Comparison of ENCODE assay signal across 35 cellular contexts in genomic region chr20:58090181-58090580, GRCh38.
"Had no signal": no experiment of that assay in that cellular context is flagged by ENCODE, and none has a peak within 500 bp of the region (broad histone marks: within the 10 kb centered on the region; RNA-seq: fewer than 3 reads in every experiment).

No MANE protein-coding gene starts in this region.

- H3K4me1 ChIP-seq: adrenal gland, breast epithelium had no signal

- H3K27ac ChIP-seq: adrenal gland, body of pancreas, brain microvascular endothelial cell, breast epithelium, VCaP had no signal

- ATAC-seq: activated CD8-positive, alpha-beta T cell treated with anti-CD3 and anti-CD28 coated beads for 36 hours; activated naive CD4-positive, alpha-beta T cell treated with anti-CD3 and anti-CD28 coated beads, Interleukin-2, amount 50 U/mL, for 72 hours; activated T-cell treated with anti-CD3 and anti-CD28 coated beads, Interleukin-2, amount 50 U/mL, for 4 hours; activated T-cell treated with anti-CD3 and anti-CD28 coated beads, Interleukin-2, amount 50 U/mL, for 72 hours; activated T-helper 17 cell treated with anti-CD3 and anti-CD28 coated beads, Interleukin-2, amount 50 U/mL, for 72 hours; body of pancreas had no signal

- H3K9me3 Mint-ChIP-seq: activated B cell treated with CpG ODN at 0.5 μM for 24 hours; activated CD4-positive, alpha-beta memory T cell treated with anti-CD3 and anti-CD28 coated beads for 36 hours; activated CD4-positive, alpha-beta T cell treated with anti-CD3 and anti-CD28 coated beads, Interleukin-2, amount 10 ng/mL, durations not matched to agents 24 days and 14 days; activated CD8-positive, alpha-beta T cell treated with anti-CD3 and anti-CD28 coated beads for 36 hours; activated naive CD4-positive, alpha-beta T cell treated with anti-CD3 and anti-CD28 coated beads for 36 hours; activated naive CD4-positive, alpha-beta T cell treated with anti-CD3 and anti-CD28 coated beads, Interleukin-2, amount 50 U/mL, for 72 hours; activated naive CD8-positive, alpha-beta T cell treated with anti-CD3 and anti-CD28 coated beads for 36 hours; activated T-cell treated with anti-CD3 and anti-CD28 coated beads, Interleukin-2, amount 50 U/mL, for 4 hours; activated T-cell treated with anti-CD3 and anti-CD28 coated beads, Interleukin-2, amount 50 U/mL, for 72 hours; activated T-helper 1 cell treated with anti-CD3 and anti-CD28 coated beads, Interleukin-12 subunit alpha, Interleukin-12 subunit beta, Interleukin-2, Interleukin-4 antibody, amounts not matched to agents 30 ng/mL and 10 ng/mL and 1 ng/mL, durations not matched to agents 14 hours and 24 hours and 36 hours; activated T-helper 17 cell treated with anti-CD3 and anti-CD28 coated beads, Interleukin-2, amount 50 U/mL, for 72 hours; T-helper 1 cell treated with Interleukin-12 subunit alpha and Interleukin-12 subunit beta and Interleukin-4 antibody, amounts not matched to agents 30 μg/mL and 1 μg/mL, for 36 hours; T-helper 2 cell treated with Interferon-gamma antibody and Interleukin-4, amounts not matched to agents 5 μg/mL and 100 μg/mL, for 36 hours had no signal

- DNase-seq: activated B cell treated with CpG ODN at 0.5 μM for 24 hours; activated CD4-positive, alpha-beta memory T cell treated with anti-CD3 and anti-CD28 coated beads for 36 hours; activated CD4-positive, alpha-beta T cell treated with anti-CD3 and anti-CD28 coated beads for 4 hours; activated CD4-positive, alpha-beta T cell treated with anti-CD3 and anti-CD28 coated beads, Interleukin-2, amount 10 ng/mL, durations not matched to agents 24 days and 14 days; activated CD4-positive, alpha-beta T cell treated with anti-CD3 and anti-CD28 coated beads, Interleukin-2, amount 50 U/mL, for 1 hour; activated CD4-positive, alpha-beta T cell treated with anti-CD3 and anti-CD28 coated beads, Interleukin-2, amount 50 U/mL, for 4 hours; activated CD4-positive, CD25-positive, alpha-beta regulatory T cell treated with anti-CD3 and anti-CD28 coated beads, Interleukin-2, amount 50 U/mL, for 72 hours; activated CD8-positive, alpha-beta memory T cell treated with anti-CD3 and anti-CD28 coated beads, Interleukin-2, amount 50 U/mL, for 4 hours; activated CD8-positive, alpha-beta T cell treated with anti-CD3 and anti-CD28 coated beads for 36 hours; activated effector memory CD4-positive, alpha-beta T cell treated with anti-CD3 and anti-CD28 coated beads, Interleukin-2, amount 50 U/mL, for 16 hours; activated gamma-delta T cell treated with Interleukin-2 at 50 U/mL for 16 hours; activated naive CD4-positive, alpha-beta T cell; activated naive CD4-positive, alpha-beta T cell treated with anti-CD3 and anti-CD28 coated beads for 36 hours; activated naive CD4-positive, alpha-beta T cell treated with anti-CD3 and anti-CD28 coated beads, Interleukin-2, amount 50 U/mL, for 16 hours; activated naive CD8-positive, alpha-beta T cell treated with anti-CD3 and anti-CD28 coated beads for 36 hours; activated T-cell treated with anti-CD3 and anti-CD28 coated beads for 4 hours; activated T-cell treated with anti-CD3 and anti-CD28 coated beads, Interleukin-2, amount 50 U/mL, for 1 hour; activated T-cell treated with anti-CD3 and anti-CD28 coated beads, Interleukin-2, amount 50 U/mL, for 4 hours; activated T-cell treated with anti-CD3 and anti-CD28 coated beads, Interleukin-2, amount 50 U/mL, for 72 hours; adrenal gland; amniotic stem cell; aorta; body of pancreas; brain microvascular endothelial cell; central memory CD4-positive, alpha-beta T cell; T-helper 1 cell; T-helper 2 cell; T-helper 9 cell had no signal

- H3K27me3 ChIP-seq: adrenal gland, body of pancreas, brain microvascular endothelial cell, breast epithelium had no signal

- H3K27ac Mint-ChIP-seq: activated B cell treated with CpG ODN at 0.5 μM for 24 hours; activated CD4-positive, alpha-beta memory T cell treated with anti-CD3 and anti-CD28 coated beads for 36 hours; activated CD4-positive, alpha-beta T cell treated with anti-CD3 and anti-CD28 coated beads, Interleukin-2, amount 10 ng/mL, durations not matched to agents 24 days and 14 days; activated CD8-positive, alpha-beta T cell treated with anti-CD3 and anti-CD28 coated beads for 36 hours; activated naive CD4-positive, alpha-beta T cell treated with anti-CD3 and anti-CD28 coated beads for 36 hours; activated naive CD4-positive, alpha-beta T cell treated with anti-CD3 and anti-CD28 coated beads, Interleukin-2, amount 50 U/mL, for 72 hours; activated naive CD8-positive, alpha-beta T cell treated with anti-CD3 and anti-CD28 coated beads for 36 hours; activated T-cell treated with anti-CD3 and anti-CD28 coated beads, Interleukin-2, amount 50 U/mL, for 72 hours; activated T-helper 1 cell treated with anti-CD3 and anti-CD28 coated beads, Interleukin-12 subunit alpha, Interleukin-12 subunit beta, Interleukin-2, Interleukin-4 antibody, amounts not matched to agents 30 ng/mL and 10 ng/mL and 1 ng/mL, durations not matched to agents 14 hours and 24 hours and 36 hours; activated T-helper 17 cell treated with anti-CD3 and anti-CD28 coated beads, Interleukin-2, amount 50 U/mL, for 72 hours; T-helper 1 cell treated with Interleukin-12 subunit alpha and Interleukin-12 subunit beta and Interleukin-4 antibody, amounts not matched to agents 30 μg/mL and 1 μg/mL, for 36 hours; T-helper 2 cell treated with Interferon-gamma antibody and Interleukin-4, amounts not matched to agents 5 μg/mL and 100 μg/mL, for 36 hours had no signal

- H3K4me3 ChIP-seq: adrenal gland, body of pancreas, breast epithelium had no signal

- H3K4me3 Mint-ChIP-seq: activated B cell treated with CpG ODN at 0.5 μM for 24 hours; activated CD4-positive, alpha-beta memory T cell treated with anti-CD3 and anti-CD28 coated beads for 36 hours; activated CD4-positive, alpha-beta T cell treated with anti-CD3 and anti-CD28 coated beads, Interleukin-2, amount 10 ng/mL, durations not matched to agents 24 days and 14 days; activated CD8-positive, alpha-beta T cell treated with anti-CD3 and anti-CD28 coated beads for 36 hours; activated naive CD4-positive, alpha-beta T cell treated with anti-CD3 and anti-CD28 coated beads for 36 hours; activated naive CD8-positive, alpha-beta T cell treated with anti-CD3 and anti-CD28 coated beads for 36 hours; activated T-cell treated with anti-CD3 and anti-CD28 coated beads, Interleukin-2, amount 50 U/mL, for 4 hours; activated T-cell treated with anti-CD3 and anti-CD28 coated beads, Interleukin-2, amount 50 U/mL, for 72 hours; activated T-helper 1 cell treated with anti-CD3 and anti-CD28 coated beads, Interleukin-12 subunit alpha, Interleukin-12 subunit beta, Interleukin-2, Interleukin-4 antibody, amounts not matched to agents 30 ng/mL and 10 ng/mL and 1 ng/mL, durations not matched to agents 14 hours and 24 hours and 36 hours; activated T-helper 17 cell treated with anti-CD3 and anti-CD28 coated beads, Interleukin-2, amount 50 U/mL, for 72 hours; T-helper 1 cell treated with Interleukin-12 subunit alpha and Interleukin-12 subunit beta and Interleukin-4 antibody, amounts not matched to agents 30 μg/mL and 1 μg/mL, for 36 hours; T-helper 2 cell treated with Interferon-gamma antibody and Interleukin-4, amounts not matched to agents 5 μg/mL and 100 μg/mL, for 36 hours had no signal

- H3K4me1 Mint-ChIP-seq: activated B cell treated with CpG ODN at 0.5 μM for 24 hours; activated CD4-positive, alpha-beta T cell treated with anti-CD3 and anti-CD28 coated beads, Interleukin-2, amount 10 ng/mL, durations not matched to agents 24 days and 14 days; activated naive CD8-positive, alpha-beta T cell treated with anti-CD3 and anti-CD28 coated beads for 36 hours; activated T-helper 17 cell treated with anti-CD3 and anti-CD28 coated beads, Interleukin-2, amount 50 U/mL, for 72 hours had no signal

- H3K36me3 ChIP-seq: adrenal gland, brain microvascular endothelial cell, breast epithelium had no signal

- H3K9me3 ChIP-seq: adrenal gland, body of pancreas, breast epithelium had no signal

- H3K27me3 Mint-ChIP-seq: activated CD4-positive, alpha-beta T cell treated with anti-CD3 and anti-CD28 coated beads, Interleukin-2, amount 10 ng/mL, durations not matched to agents 24 days and 14 days had no signal

- H3K36me3 Mint-ChIP-seq: activated CD4-positive, alpha-beta memory T cell treated with anti-CD3 and anti-CD28 coated beads for 36 hours; activated naive CD4-positive, alpha-beta T cell treated with anti-CD3 and anti-CD28 coated beads, Interleukin-2, amount 50 U/mL, for 72 hours; activated naive CD8-positive, alpha-beta T cell treated with anti-CD3 and anti-CD28 coated beads for 36 hours had no signal
